In genomic region chr11:5624489-5625278, GRCh38 we compare ENCODE assay signal across 7 cellular contexts. TPM values are rescaled to one million over a fixed set of nuclear protein-coding genes. Genes with fewer than 3 reads are reported as not detected.
DNase-seq lines count a peak whose midpoint lies in the region; ATAC-seq and TF ChIP-seq lines count a peak whose summit lies in the region.

Gene TRIM34 (plus strand): TSS chr11:5625001. CDS start chr11:5632332, 7,331 bp downstream.

- H3K27ac Mint-ChIP-seq in type B pancreatic cell = peak within 1 kb of the TSS; percentile 42

- CTCF ChIA-PET in Panc1 (lab: Charles Lee) = no interaction called here

- intact Hi-C loops in Panc1 (cut with micrococcal nuclease; ENCODE audit: unreplicated experiment) = no loop called here

- no peaks in the 10 kb centered on the region for H3K36me3 Mint-ChIP-seq in type B pancreatic cell

- H3K4me3 Mint-ChIP-seq in type B pancreatic cell = peak within 1 kb of the TSS; percentile 75

- H3K27me3 ChIP-seq in Panc1 (ENCODE audit: control insufficient read depth, insufficient read depth, low read length) = no peaks in the 10 kb centered on the region
- no peaks in the 10 kb centered on the region for H3K27me3 ChIP-seq in osteoblast (ENCODE audit: insufficient read depth, low read length)

- POLR2A ChIA-PET in Panc1 (lab: Charles Lee) = no interaction called here

- in situ Hi-C loops in Panc1 (cut with HindIII; ENCODE audit: low pct_unique_long_range_greater_than_20kb, low sequenced_read_pairs) = no loop called here

- H3K27me3 Mint-ChIP-seq in type B pancreatic cell = no peaks in the 10 kb centered on the region

- H3K4me1 Mint-ChIP-seq in type B pancreatic cell (ENCODE audit: unreplicated experiment) = peaks cover 24% of the 10 kb centered on the region

- no peaks in the 10 kb centered on the region for H4K20me1 ChIP-seq in osteoblast (ENCODE audit: insufficient read depth, low read length)

- TF ChIP-seq CTCF in Panc1 (IDR thresholded peaks at IDR 0.05) (no peak), osteoblast (IDR thresholded peaks at IDR 0.05; ENCODE audit: extremely low read depth, low read depth, low read length) (no peak), type B pancreatic cell (conservative IDR thresholded peaks at IDR 0.05) (no peak)

- no peaks in the 10 kb centered on the region for H3K79me2 ChIP-seq in osteoblast (ENCODE audit: insufficient read depth, low read length)

- H3K27ac ChIP-seq in Panc1 (ENCODE audit: low read length) = peak within 1 kb of the TSS; percentile 76
- H3K27ac ChIP-seq in osteoblast (ENCODE audit: low read depth, low read length) = peak within 1 kb of the TSS; percentile 89

- peak within 1 kb of the TSS; percentile 95 for H3K4me2 ChIP-seq in osteoblast (ENCODE audit: insufficient read depth, low read length)

- peak within 1 kb of the TSS; percentile 93 for H2AFZ ChIP-seq in osteoblast (ENCODE audit: low read length)

- DNase-seq in Panc1 (ENCODE audit: low read depth, low spot score) (peak; percentile 48), foreskin melanocyte (peak; percentile 65), osteoblast (ENCODE audit: insufficient read length, low spot score, missing footprints) (peak; percentile 96), type B pancreatic cell (ENCODE audit: extremely low spot score, unreplicated experiment) (no peak)
- peak; percentile 45 for DNase-seq in activated effector memory CD4-positive, alpha-beta T cell treated with Interleukin-2 at 50 U/mL for 16 hours

- peaks cover 16% of the 10 kb centered on the region for H3K4me1 ChIP-seq in Panc1 (ENCODE audit: control insufficient read depth, insufficient read depth, low read length)
- peaks cover 33% of the 10 kb centered on the region for H3K4me1 ChIP-seq in osteoblast (ENCODE audit: insufficient read depth, low read length)

- H3K9me3 Mint-ChIP-seq in type B pancreatic cell = peaks cover 5% of the 10 kb centered on the region

- no TSS peak for BruUV-seq in Panc1 (replicated peaks; lab: Mats Ljungman, UMichigan)

- ATAC-seq in GM18873 (IDR thresholded peaks at IDR 0.05; ENCODE audit: low FRiP score, unreplicated experiment) (peak; percentile 96), HG03045 (IDR thresholded peaks at IDR 0.05; ENCODE audit: unreplicated experiment) (peak; percentile 98), Panc1 (peak; percentile 92)

- H3K4me3 ChIP-seq in Panc1 (ENCODE audit: low read depth in 2 of 2, low read length in 2 of 2) (peak within 1 kb of the TSS; percentile 46 to 68), osteoblast (ENCODE audit: insufficient read depth, low read length) (peak within 1 kb of the TSS; percentile 79)

- no peaks in the 10 kb centered on the region for H3K36me3 ChIP-seq in Panc1 (ENCODE audit: control insufficient read depth, insufficient read depth, low read length)
- H3K36me3 ChIP-seq in osteoblast (ENCODE audit: insufficient read depth, low read length) = no peaks in the 10 kb centered on the region

- H3K9me3 ChIP-seq in Panc1 (ENCODE audit: control insufficient read depth, insufficient read depth, low read depth, low read length) (no peaks in the 10 kb centered on the region), osteoblast (ENCODE audit: low read depth, low read length) (no peaks in the 10 kb centered on the region)

RNA-seq across cellular contexts. Expression of gene TRIM34, which starts in this region (rescaled TPM):
- total RNA-seq in Panc1 (2021; ENCODE audit: unreplicated experiment) (1.5 TPM), osteoblast (8.3 and 10.3 TPM in 2 replicates), type B pancreatic cell (ENCODE audit: low replicate concordance) (1.4 and 2.4 TPM in 2 replicates)
- 2.7 TPM for polyA plus RNA-seq in Panc1 (2012; ENCODE audit: insufficient read length)
